In genomic region chr11:63884191-63884590, GRCh38 we compare ENCODE assay signal across 16 cellular contexts. TPM values are rescaled to one million over a fixed set of nuclear protein-coding genes. Genes with fewer than 3 reads are reported as not detected.
DNase-seq lines count a peak whose midpoint lies in the region; ATAC-seq and TF ChIP-seq lines count a peak whose summit lies in the region.
"Had no signal": no experiment of that assay in that cellular context is flagged by ENCODE, and none has a peak within 500 bp of the region (broad histone marks: within the 10 kb centered on the region; RNA-seq: fewer than 3 reads in every experiment).

No MANE protein-coding gene starts in this region.

- H3K27me3 Mint-ChIP-seq in stimulated activated naive CD8-positive, alpha-beta T cell treated with anti-CD3 and anti-CD28 coated beads, Interleukin-15, Interleukin-2, amounts not matched to agents 100 ng/mL and 50 ng/mL, for 24 hours = no peaks in the 10 kb centered on the region

- no peaks in the 10 kb centered on the region for H3K36me3 ChIP-seq in iPS-20b (ENCODE audit: insufficient read depth, low read depth, low read length)
- H3K36me3 ChIP-seq in esophagus squamous epithelium = peaks cover 0 to 22% (median 0%) of the 10 kb centered on the region in 3 donors

- TF ChIP-seq CTCF in VCaP (conservative IDR thresholded peaks at IDR 0.05) = no peak
- TF ChIP-seq CTCF in esophagus squamous epithelium (IDR thresholded peaks at IDR 0.05) = no peak

- no peak for TF ChIP-seq POLR2A in esophagus squamous epithelium (IDR thresholded peaks at IDR 0.05)

- DNase-seq in NCI-H187 (lab: John Stamatoyannopoulos, UW) = peak; percentile 35 to 39
- DNase-seq in NCI-H187 treated with DMSO at 0.1 percent for 48 hours (lab: John Stamatoyannopoulos, UW) = no peak
- DNase-seq in esophagus squamous epithelium (lab: John Stamatoyannopoulos, UW) = no peak
- no peak for DNase-seq in germinal center (ENCODE audit: low spot score)
- DNase-seq: 8988T, amygdala, foreskin melanocyte, natural killer cell, NCI-H69, substantia nigra, T1000 had no signal

- peak overlapping the region; percentile 75 for H3K27ac ChIP-seq in VCaP
- H3K27ac ChIP-seq in iPS-20b (ENCODE audit: low read length) = peak overlapping the region; percentile 34
- H3K27ac ChIP-seq in esophagus squamous epithelium = peak overlapping the region in 2 of 4 donors; percentile 3 to 12

- intact Hi-C loops in esophagus squamous epithelium (cut with DNase I) = no loop called here

- H3K4me3 ChIP-seq in iPS-20b (ENCODE audit: low read length) (no peak overlapping the region), esophagus squamous epithelium (no peak overlapping the region)

- no peak overlapping the region for H3K4me3 Mint-ChIP-seq in stimulated activated naive CD8-positive, alpha-beta T cell treated with anti-CD3 and anti-CD28 coated beads, Interleukin-15, Interleukin-2, amounts not matched to agents 100 ng/mL and 50 ng/mL, for 24 hours
- H3K4me3 Mint-ChIP-seq: natural killer cell had no signal

- ATAC-seq in HG03354 (IDR thresholded peaks at IDR 0.05; ENCODE audit: poor library complexity, severe bottlenecking, unreplicated experiment) = no peak
- ATAC-seq: natural killer cell, sciatic nerve had no signal

- H3K4me1 ChIP-seq in iPS-20b (ENCODE audit: insufficient read depth, low read length) (peaks cover 52% of the 10 kb centered on the region), esophagus squamous epithelium (peaks cover 46 to 87% (median 51%) of the 10 kb centered on the region in 3 donors)

- H3K4me1 Mint-ChIP-seq in stimulated activated naive CD8-positive, alpha-beta T cell treated with anti-CD3 and anti-CD28 coated beads, Interleukin-15, Interleukin-2, amounts not matched to agents 100 ng/mL and 50 ng/mL, for 24 hours (ENCODE audit: low read depth) = peaks cover 80% of the 10 kb centered on the region

- peaks cover 13% of the 10 kb centered on the region for H3K36me3 Mint-ChIP-seq in stimulated activated naive CD8-positive, alpha-beta T cell treated with anti-CD3 and anti-CD28 coated beads, Interleukin-15, Interleukin-2, amounts not matched to agents 100 ng/mL and 50 ng/mL, for 24 hours (ENCODE audit: low read depth)
- H3K36me3 Mint-ChIP-seq: natural killer cell had no signal

- H3K27me3 ChIP-seq in iPS-20b (ENCODE audit: insufficient read depth, low read length) (no peaks in the 10 kb centered on the region), esophagus squamous epithelium (no peaks in the 10 kb centered on the region)

- no peaks in the 10 kb centered on the region for H3K9me3 ChIP-seq in iPS-20b (ENCODE audit: insufficient read depth, low read depth, low read length)
- H3K9me3 ChIP-seq in esophagus squamous epithelium = no peaks in the 10 kb centered on the region

- peak overlapping the region; percentile 52 for H3K27ac Mint-ChIP-seq in stimulated activated naive CD8-positive, alpha-beta T cell treated with anti-CD3 and anti-CD28 coated beads, Interleukin-15, Interleukin-2, amounts not matched to agents 100 ng/mL and 50 ng/mL, for 24 hours

- H3K9me3 Mint-ChIP-seq in stimulated activated naive CD8-positive, alpha-beta T cell treated with anti-CD3 and anti-CD28 coated beads, Interleukin-15, Interleukin-2, amounts not matched to agents 100 ng/mL and 50 ng/mL, for 24 hours = no peaks in the 10 kb centered on the region
- H3K9me3 Mint-ChIP-seq: natural killer cell had no signal

- no CpG with 5 or more reads among the region's 1 CpG for WGBS in esophagus squamous epithelium, 2 donors

- no peak overlapping the region for H3K9ac ChIP-seq in iPS-20b (ENCODE audit: low read depth, low read length)

RNA-seq across cellular contexts. Expression of gene RCOR2, which starts 32.8 kb away (rescaled TPM):
- total RNA-seq in esophagus squamous epithelium = under 1 TPM in 3 of 4 donors, not detected in 1; 0.19 to 0.49 (median 0.22) TPM
- total RNA-seq: natural killer cell had no signal

RNA-seq across cellular contexts. Expression of gene MARK2, which starts 45.3 kb away (rescaled TPM):
- total RNA-seq in esophagus squamous epithelium = 10 to 100 TPM; 47.0 to 91.0 (median 62.2) TPM

RNA-seq across cellular contexts. Expression of gene NAA40, which starts 54.6 kb away (rescaled TPM):
- total RNA-seq in esophagus squamous epithelium = 10 to 100 TPM in 3 of 4 donors, 1 to 10 TPM in 1; 9.8 to 13.2 (median 11.2) TPM

Comparison
In these comparisons a context has a peak if more than half of its experiments do, and no peak if none do; other contexts are left out.
1. DNase-seq: peak in NCI-H187 (2 of 2); none in NCI-H187 treated with DMSO at 0.1 percent for 48 hours (single experiment), esophagus squamous epithelium (single experiment) and germinal center (single experiment).